8 cellular contexts compared by ENCODE assay signal in genomic region chr22:46071451-46072029, GRCh38.
DNase-seq lines count a peak whose midpoint lies in the region; ATAC-seq and TF ChIP-seq lines count a peak whose summit lies in the region.

No MANE protein-coding gene starts in this region.

- H3K36me3 Mint-ChIP-seq in CD14-positive monocyte, result peaks cover 16 to 20% of the 10 kb centered on the region in 2 donors
- peaks cover 7% of the 10 kb centered on the region for H3K36me3 Mint-ChIP-seq in stimulated activated naive CD8-positive, alpha-beta T cell treated with anti-CD3 and anti-CD28 coated beads, Interleukin-15, Interleukin-2, amounts not matched to agents 100 ng/mL and 50 ng/mL, for 24 hours (ENCODE audit: low read depth)

- H3K4me3 ChIP-seq in HEK293 (ENCODE audit: low read depth, low read length) (peak overlapping the region; percentile 99), esophagus squamous epithelium (peak overlapping the region; percentile 63 to 96 (median 80)), mucosa of stomach (ENCODE audit: low read length) (peak overlapping the region; percentile 8)

- H3K36me3 ChIP-seq in HEK293 (ENCODE audit: control insufficient read depth in 2 of 2, insufficient read depth in 1 of 2, low read length in 2 of 2), result peaks cover 5 to 23% of the 10 kb centered on the region in 2 experiments; a peak in 1 of 3 replicates
- H3K36me3 ChIP-seq in esophagus squamous epithelium, result no peaks in the 10 kb centered on the region
- H3K36me3 ChIP-seq in mucosa of stomach (ENCODE audit: control insufficient read depth, insufficient read depth, low read length), result peaks cover 15% of the 10 kb centered on the region

- peak overlapping the region; percentile 100 for H3K27ac ChIP-seq in HEK293 (ENCODE audit: extremely low read depth, low read depth, low read length)
- H3K27ac ChIP-seq in esophagus squamous epithelium, result peak overlapping the region; percentile 92 to 100 (median 100)

- H3K9me3 ChIP-seq in HEK293 (ENCODE audit: control insufficient read depth, insufficient read depth, low read depth, low read length) (no peaks in the 10 kb centered on the region), esophagus squamous epithelium (no peaks in the 10 kb centered on the region), mucosa of stomach (ENCODE audit: control insufficient read depth, low read length) (no peaks in the 10 kb centered on the region)

- no peaks in the 10 kb centered on the region for H3K27me3 Mint-ChIP-seq in CD14-positive monocyte (ENCODE audit: low read depth in 3 of 3)
- no peaks in the 10 kb centered on the region for H3K27me3 Mint-ChIP-seq in stimulated activated naive CD8-positive, alpha-beta T cell treated with anti-CD3 and anti-CD28 coated beads, Interleukin-15, Interleukin-2, amounts not matched to agents 100 ng/mL and 50 ng/mL, for 24 hours

- peaks cover 55% of the 10 kb centered on the region for H3K4me1 Mint-ChIP-seq in CD14-positive monocyte
- H3K4me1 Mint-ChIP-seq in stimulated activated naive CD8-positive, alpha-beta T cell treated with anti-CD3 and anti-CD28 coated beads, Interleukin-15, Interleukin-2, amounts not matched to agents 100 ng/mL and 50 ng/mL, for 24 hours (ENCODE audit: low read depth), result peaks cover 50% of the 10 kb centered on the region

- POLR2A ChIA-PET in HEK293 (lab: Yijun Ruan, JAX), result interaction anchor here (1.2 to 3.4 kb wide), 5 partner anchors 18 to 65 kb away, joined by 3 to 42 read pairs (median 37); no protein-coding TSS in a partner anchor

- TF ChIP-seq POLR2A in esophagus squamous epithelium (IDR thresholded peaks at IDR 0.05), result peak in 2 of 4 donors; percentile 63 to 75

- TF ChIP-seq CTCF in CD14-positive monocyte (IDR thresholded peaks at IDR 0.05) (no peak), HEK293 (tag by site-specific recombination; IDR thresholded peaks at IDR 0.05) (no peak), esophagus squamous epithelium (IDR thresholded peaks at IDR 0.05) (no peak)

- 0% methylated on average over 15 of the region's 98 CpGs; no CpG with 5 or more reads in 1 of the 2 donors for WGBS in esophagus squamous epithelium, 2 donors

- CTCF ChIA-PET in HEK293 (lab: Yijun Ruan, JAX), result interaction anchor here (0.6 kb wide), 1 partner anchor 17 kb away, joined by 3 read pairs; no protein-coding TSS in a partner anchor

- H3K27me3 ChIP-seq in esophagus squamous epithelium, result no peaks in the 10 kb centered on the region
- H3K27me3 ChIP-seq in mucosa of stomach (ENCODE audit: control insufficient read depth, insufficient read depth, low read length), result no peaks in the 10 kb centered on the region

- intact Hi-C loops in CD14-positive monocyte (cut with micrococcal nuclease) (loop anchor here (5.0 kb wide), 3 partner anchors 34 to 74 kb away; no protein-coding TSS in a partner anchor), esophagus squamous epithelium (cut with DNase I) (no loop called here)

- H3K4me1 ChIP-seq in HEK293 (ENCODE audit: control insufficient read depth, insufficient read depth, low read length) (peaks cover 25% of the 10 kb centered on the region), esophagus squamous epithelium (peaks cover 23 to 75% (median 38%) of the 10 kb centered on the region in 3 donors), mucosa of stomach (ENCODE audit: control insufficient read depth, insufficient read depth, low read length) (peaks cover 50% of the 10 kb centered on the region)

- DNase-seq in CD14-positive monocyte (ENCODE audit: low spot score) (no peak), NCI-H69 (lab: John Stamatoyannopoulos, UW) (peak; percentile 99), activated T-cell treated with anti-CD3 and anti-CD28 coated beads for 4 hours (peak; percentile 46), esophagus squamous epithelium (lab: John Stamatoyannopoulos, UW) (no peak)

- no peak for ATAC-seq in HG02623 (IDR thresholded peaks at IDR 0.05; ENCODE audit: unreplicated experiment)

- H3K27ac Mint-ChIP-seq in CD14-positive monocyte, result peak overlapping the region in 6 of 7 donors; percentile 74 to 91 (median 84)
- H3K27ac Mint-ChIP-seq in stimulated activated naive CD8-positive, alpha-beta T cell treated with anti-CD3 and anti-CD28 coated beads, Interleukin-15, Interleukin-2, amounts not matched to agents 100 ng/mL and 50 ng/mL, for 24 hours, result peak overlapping the region; percentile 55

- peak overlapping the region; percentile 96 for H3K9ac ChIP-seq in mucosa of stomach (ENCODE audit: low read length)

- H3K9me3 Mint-ChIP-seq in CD14-positive monocyte, result no peaks in the 10 kb centered on the region
- H3K9me3 Mint-ChIP-seq in stimulated activated naive CD8-positive, alpha-beta T cell treated with anti-CD3 and anti-CD28 coated beads, Interleukin-15, Interleukin-2, amounts not matched to agents 100 ng/mL and 50 ng/mL, for 24 hours, result no peaks in the 10 kb centered on the region

- H3K4me3 Mint-ChIP-seq in CD14-positive monocyte, result peak overlapping the region; percentile 85 to 89
- peak overlapping the region; percentile 81 for H3K4me3 Mint-ChIP-seq in stimulated activated naive CD8-positive, alpha-beta T cell treated with anti-CD3 and anti-CD28 coated beads, Interleukin-15, Interleukin-2, amounts not matched to agents 100 ng/mL and 50 ng/mL, for 24 hours

TF ChIP-seq in HEK293, 187 proteins besides CTCF, POLR2A, EP300 and RAD21 (continues in another document):
- TF ChIP-seq ZNF211 (tag by site-specific recombination; IDR thresholded peaks at IDR 0.05; ENCODE audit: low read depth), result no peak
- 0 out of 2 replicates have a peak, but pooled peaks have one; percentile 63 for TF ChIP-seq ZBTB1 (tag by site-specific recombination; IDR thresholded peaks at IDR 0.05)
- TF ChIP-seq ZNF112 (tag by site-specific recombination; IDR thresholded peaks at IDR 0.05), result no peak
- no peak for TF ChIP-seq OSR2 (tag by site-specific recombination; IDR thresholded peaks at IDR 0.05)
- TF ChIP-seq ZNF571 (tag by site-specific recombination; IDR thresholded peaks at IDR 0.05), result no peak
- TF ChIP-seq ZNF174 (tag by site-specific recombination; IDR thresholded peaks at IDR 0.05), result no peak
- TF ChIP-seq ZBTB26 (tag by site-specific recombination; optimal IDR thresholded peaks at IDR 0.05), result no peak
- no peak for TF ChIP-seq GFI1B (tag by site-specific recombination; IDR thresholded peaks at IDR 0.05)
- TF ChIP-seq ZNF302 (tag by site-specific recombination; IDR thresholded peaks at IDR 0.05; ENCODE audit: low read depth), result no peak
- no peak for TF ChIP-seq ZNF513 (tag by site-specific recombination; IDR thresholded peaks at IDR 0.05)
- TF ChIP-seq PRDM10 (tag by site-specific recombination; IDR thresholded peaks at IDR 0.05), result 0 out of 2 replicates have a peak, but pooled peaks have one; percentile 21
- TF ChIP-seq HOXC10 (CRISPR knock-in tag; IDR thresholded peaks at IDR 0.05), result no peak
- TF ChIP-seq ZNF146 (tag by site-specific recombination; IDR thresholded peaks at IDR 0.05), result no peak
- TF ChIP-seq ZNF768 (tag by site-specific recombination; IDR thresholded peaks at IDR 0.05), result no peak
- TF ChIP-seq MZF1 (tag by site-specific recombination; IDR thresholded peaks at IDR 0.05; ENCODE audit: borderline replicate concordance), result no peak
- TF ChIP-seq ZNF37A (tag by site-specific recombination; IDR thresholded peaks at IDR 0.05), result no peak
- no peak for TF ChIP-seq ZNF2 (tag by site-specific recombination; IDR thresholded peaks at IDR 0.05)

Comparison
In these comparisons a context has a peak if more than half of its experiments do, and no peak if none do; other contexts are left out.
1. DNase-seq: peak in NCI-H69 (single experiment) and activated T-cell treated with anti-CD3 and anti-CD28 coated beads for 4 hours (single experiment); none in CD14-positive monocyte (single experiment) and esophagus squamous epithelium (single experiment).
2. H3K4me3 ChIP-seq: peak in every context shown above with its lines; median percentile 99 in HEK293; 80 in esophagus squamous epithelium; 8 in mucosa of stomach.